ENCODE assay signal across 25 cellular contexts in genomic region chr3:180179562-180179961, GRCh38.
"Had no signal": no experiment of that assay in that cellular context is flagged by ENCODE, and none has a peak within 500 bp of the region (broad histone marks: within the 10 kb centered on the region; RNA-seq: fewer than 3 reads in every experiment).

No MANE protein-coding gene starts in this region.

- H3K27ac ChIP-seq: adrenal gland, body of pancreas, breast epithelium, PC-9 had no signal

- H3K27ac Mint-ChIP-seq: activated CD4-positive, alpha-beta T cell treated with anti-CD3 and anti-CD28 coated beads for 36 hours; activated CD4-positive, alpha-beta T cell treated with anti-CD3 and anti-CD28 coated beads, Interleukin-2, amount 10 ng/mL, durations not matched to agents 7 days and 5 days; activated CD8-positive, alpha-beta T cell treated with anti-CD3 and anti-CD28 coated beads, Interleukin-2, amount 10 ng/mL, durations not matched to agents 7 days and 5 days; activated naive CD4-positive, alpha-beta T cell treated with anti-CD3 and anti-CD28 coated beads, Interleukin-2, amount 50 U/mL, for 24 hours; activated naive CD8-positive, alpha-beta T cell treated with anti-CD3 and anti-CD28 coated beads, Interleukin-2, amount 10 ng/mL, durations not matched to agents 7 days and 5 days; activated T-cell treated with anti-CD3 and anti-CD28 coated beads, Interleukin-2, amount 50 U/mL, for 24 hours; activated T-helper 2 cell treated with anti-CD3 and anti-CD28 coated beads, Interferon-gamma antibody, Interleukin-2, Interleukin-4, amounts not matched to agents 10 μg/mL and 5 μg/mL and 100 μg/mL, durations not matched to agents 14 hours and 24 hours and 36 hours had no signal

- H3K4me3 ChIP-seq: adrenal gland, body of pancreas, breast epithelium, K562, PC-9 had no signal

- H3K9me3 ChIP-seq: adrenal gland, body of pancreas, breast epithelium had no signal

- H3K36me3 ChIP-seq: adrenal gland, breast epithelium had no signal

- H3K9me3 Mint-ChIP-seq: activated CD4-positive, alpha-beta T cell treated with anti-CD3 and anti-CD28 coated beads, Interleukin-2, amount 10 ng/mL, durations not matched to agents 7 days and 5 days; activated naive CD4-positive, alpha-beta T cell treated with anti-CD3 and anti-CD28 coated beads, Interleukin-2, amount 50 U/mL, for 24 hours; activated naive CD8-positive, alpha-beta T cell treated with anti-CD3 and anti-CD28 coated beads, Interleukin-2, amount 10 ng/mL, durations not matched to agents 7 days and 5 days; activated T-cell treated with anti-CD3 and anti-CD28 coated beads, Interleukin-2, amount 50 U/mL, for 24 hours; activated T-helper 2 cell treated with anti-CD3 and anti-CD28 coated beads, Interferon-gamma antibody, Interleukin-2, Interleukin-4, amounts not matched to agents 10 μg/mL and 5 μg/mL and 100 μg/mL, durations not matched to agents 14 hours and 24 hours and 36 hours had no signal

- H3K27me3 Mint-ChIP-seq: activated CD4-positive, alpha-beta T cell treated with anti-CD3 and anti-CD28 coated beads for 36 hours; activated CD4-positive, alpha-beta T cell treated with anti-CD3 and anti-CD28 coated beads, Interleukin-2, amount 10 ng/mL, durations not matched to agents 7 days and 5 days; activated naive CD4-positive, alpha-beta T cell treated with anti-CD3 and anti-CD28 coated beads, Interleukin-2, amount 50 U/mL, for 24 hours; activated naive CD8-positive, alpha-beta T cell treated with anti-CD3 and anti-CD28 coated beads, Interleukin-2, amount 10 ng/mL, durations not matched to agents 7 days and 5 days; activated T-cell treated with anti-CD3 and anti-CD28 coated beads, Interleukin-2, amount 50 U/mL, for 24 hours had no signal

- H3K36me3 Mint-ChIP-seq: activated naive CD4-positive, alpha-beta T cell treated with anti-CD3 and anti-CD28 coated beads, Interleukin-2, amount 50 U/mL, for 24 hours; activated naive CD8-positive, alpha-beta T cell treated with anti-CD3 and anti-CD28 coated beads, Interleukin-2, amount 10 ng/mL, durations not matched to agents 7 days and 5 days had no signal

- H3K4me3 Mint-ChIP-seq: activated CD4-positive, alpha-beta T cell treated with anti-CD3 and anti-CD28 coated beads for 36 hours; activated CD4-positive, alpha-beta T cell treated with anti-CD3 and anti-CD28 coated beads, Interleukin-2, amount 10 ng/mL, durations not matched to agents 7 days and 5 days; activated CD8-positive, alpha-beta T cell treated with anti-CD3 and anti-CD28 coated beads, Interleukin-2, amount 10 ng/mL, durations not matched to agents 7 days and 5 days; activated naive CD4-positive, alpha-beta T cell treated with anti-CD3 and anti-CD28 coated beads, Interleukin-2, amount 50 U/mL, for 24 hours; activated naive CD8-positive, alpha-beta T cell treated with anti-CD3 and anti-CD28 coated beads, Interleukin-2, amount 10 ng/mL, durations not matched to agents 7 days and 5 days; activated T-cell treated with anti-CD3 and anti-CD28 coated beads, Interleukin-2, amount 50 U/mL, for 24 hours had no signal

- ATAC-seq: activated CD4-positive, alpha-beta T cell treated with anti-CD3 and anti-CD28 coated beads for 36 hours; activated CD4-positive, CD25-positive, alpha-beta regulatory T cell treated with anti-CD3 and anti-CD28 coated beads, Interleukin-2, amount 50 U/mL, for 24 hours; activated CD8-positive, alpha-beta T cell treated with anti-CD3 and anti-CD28 coated beads, Interleukin-2, amount 10 ng/mL, durations not matched to agents 7 days and 5 days; body of pancreas; K562 had no signal

- DNase-seq: activated CD4-positive, alpha-beta T cell treated with anti-CD3 and anti-CD28 coated beads for 36 hours; activated CD4-positive, alpha-beta T cell treated with anti-CD3 and anti-CD28 coated beads, Interleukin-2, amount 10 ng/mL, durations not matched to agents 7 days and 5 days; activated CD4-positive, alpha-beta T cell treated with anti-CD3 and anti-CD28 coated beads, Interleukin-2, amount 50 U/mL, for 48 hours; activated CD8-positive, alpha-beta T cell treated with anti-CD3 and anti-CD28 coated beads, Interleukin-2, amount 10 ng/mL, durations not matched to agents 7 days and 5 days; activated gamma-delta T cell; activated naive CD4-positive, alpha-beta T cell treated with Interleukin-2 at 50 U/mL for 16 hours; activated naive CD8-positive, alpha-beta T cell treated with anti-CD3 and anti-CD28 coated beads, Interleukin-2, amount 10 ng/mL, durations not matched to agents 7 days and 5 days; activated T-cell treated with anti-CD3 and anti-CD28 coated beads, Interleukin-2, amount 50 U/mL, for 24 hours; adrenal gland; body of pancreas; NCI-H1105; NCI-H1417 treated with DMSO at 0.1 percent for 48 hours; NCI-H187 treated with DMSO at 0.1 percent for 48 hours; NCI-H2081 treated with DMSO at 0.1 percent for 48 hours; NCI-H345; NCI-H524 treated with DMSO at 0.1 percent for 48 hours; NK-92 treated with Interleukin-12 subunit alpha and Interleukin-12 subunit beta, amount 100 ng/mL, for 24 hours; PC-9; Right ventricle myocardium superior; SW 1271 had no signal

- H3K4me1 ChIP-seq: adrenal gland, breast epithelium had no signal

- H3K27me3 ChIP-seq: adrenal gland, body of pancreas, breast epithelium had no signal

- H2AFZ ChIP-seq: PC-9 had no signal

- H3K4me2 ChIP-seq: PC-9 had no signal

- H3K4me1 Mint-ChIP-seq: activated CD4-positive, alpha-beta T cell treated with anti-CD3 and anti-CD28 coated beads for 36 hours; activated CD4-positive, alpha-beta T cell treated with anti-CD3 and anti-CD28 coated beads, Interleukin-2, amount 10 ng/mL, durations not matched to agents 7 days and 5 days; activated naive CD4-positive, alpha-beta T cell treated with anti-CD3 and anti-CD28 coated beads, Interleukin-2, amount 50 U/mL, for 24 hours; activated naive CD8-positive, alpha-beta T cell treated with anti-CD3 and anti-CD28 coated beads, Interleukin-2, amount 10 ng/mL, durations not matched to agents 7 days and 5 days had no signal
